1 cellular context compared by ENCODE assay signal in the genomic region with DNA sequence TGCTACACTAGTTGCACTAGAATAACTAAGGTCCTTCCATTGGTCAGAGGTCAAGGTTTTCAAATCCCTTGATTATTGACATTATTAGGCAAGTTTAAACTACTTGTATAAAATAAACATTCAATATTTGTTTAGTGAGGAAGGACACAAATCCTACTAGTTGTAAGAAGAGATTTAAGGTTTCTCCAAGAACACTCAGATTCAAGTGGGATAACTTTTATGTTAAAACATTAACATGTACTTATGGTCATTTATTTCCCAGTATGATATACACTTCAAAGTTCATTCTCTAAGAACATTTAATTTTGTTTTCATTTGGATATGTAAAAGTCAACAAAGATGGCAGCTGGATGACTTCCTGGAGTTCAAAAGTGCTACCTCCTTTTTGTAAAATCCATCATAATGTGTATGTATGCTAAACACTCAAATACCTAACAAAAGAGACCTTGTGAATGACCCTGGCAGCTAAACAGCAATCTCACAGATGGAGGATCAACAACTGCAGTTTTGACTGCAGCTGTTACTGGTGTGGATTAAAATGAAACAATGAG.
TF ChIP-seq lines count a peak whose summit lies in the region.

No MANE protein-coding gene starts in this region.

TF ChIP-seq in WTC11, 78 proteins besides CTCF, POLR2A, EP300 and RAD21 (continued from another document):
- TF ChIP-seq, protein P1, sequence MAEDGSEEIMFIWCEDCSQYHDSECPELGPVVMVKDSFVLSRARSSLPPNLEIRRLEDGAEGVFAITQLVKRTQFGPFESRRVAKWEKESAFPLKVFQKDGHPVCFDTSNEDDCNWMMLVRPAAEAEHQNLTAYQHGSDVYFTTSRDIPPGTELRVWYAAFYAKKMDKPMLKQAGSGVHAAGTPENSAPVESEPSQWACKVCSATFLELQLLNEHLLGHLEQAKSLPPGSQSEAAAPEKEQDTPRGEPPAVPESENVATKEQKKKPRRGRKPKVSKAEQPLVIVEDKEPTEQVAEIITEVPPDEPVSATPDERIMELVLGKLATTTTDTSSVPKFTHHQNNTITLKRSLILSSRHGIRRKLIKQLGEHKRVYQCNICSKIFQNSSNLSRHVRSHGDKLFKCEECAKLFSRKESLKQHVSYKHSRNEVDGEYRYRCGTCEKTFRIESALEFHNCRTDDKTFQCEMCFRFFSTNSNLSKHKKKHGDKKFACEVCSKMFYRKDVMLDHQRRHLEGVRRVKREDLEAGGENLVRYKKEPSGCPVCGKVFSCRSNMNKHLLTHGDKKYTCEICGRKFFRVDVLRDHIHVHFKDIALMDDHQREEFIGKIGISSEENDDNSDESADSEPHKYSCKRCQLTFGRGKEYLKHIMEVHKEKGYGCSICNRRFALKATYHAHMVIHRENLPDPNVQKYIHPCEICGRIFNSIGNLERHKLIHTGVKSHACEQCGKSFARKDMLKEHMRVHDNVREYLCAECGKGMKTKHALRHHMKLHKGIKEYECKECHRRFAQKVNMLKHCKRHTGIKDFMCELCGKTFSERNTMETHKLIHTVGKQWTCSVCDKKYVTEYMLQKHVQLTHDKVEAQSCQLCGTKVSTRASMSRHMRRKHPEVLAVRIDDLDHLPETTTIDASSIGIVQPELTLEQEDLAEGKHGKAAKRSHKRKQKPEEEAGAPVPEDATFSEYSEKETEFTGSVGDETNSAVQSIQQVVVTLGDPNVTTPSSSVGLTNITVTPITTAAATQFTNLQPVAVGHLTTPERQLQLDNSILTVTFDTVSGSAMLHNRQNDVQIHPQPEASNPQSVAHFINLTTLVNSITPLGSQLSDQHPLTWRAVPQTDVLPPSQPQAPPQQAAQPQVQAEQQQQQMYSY (CRISPR knock-in tag; IDR thresholded peaks at IDR 0.05) = no peak
- TF ChIP-seq MYBL2 (CRISPR knock-in tag; IDR thresholded peaks at IDR 0.05) (no peak), HMGA2 (CRISPR knock-in tag; IDR thresholded peaks at IDR 0.05) (no peak), GABPB1 (CRISPR knock-in tag; IDR thresholded peaks at IDR 0.05) (no peak), NR3C1 (CRISPR knock-in tag; conservative IDR thresholded peaks at IDR 0.05; ENCODE audit: low read depth) (no peak), IRF2 (CRISPR knock-in tag; IDR thresholded peaks at IDR 0.05; ENCODE audit: borderline replicate concordance, low read depth) (no peak), ZNF121 (CRISPR knock-in tag; IDR thresholded peaks at IDR 0.05) (no peak), TCF7 (CRISPR knock-in tag; IDR thresholded peaks at IDR 0.05; ENCODE audit: low read depth) (no peak)
- TF ChIP-seq, protein P2, sequence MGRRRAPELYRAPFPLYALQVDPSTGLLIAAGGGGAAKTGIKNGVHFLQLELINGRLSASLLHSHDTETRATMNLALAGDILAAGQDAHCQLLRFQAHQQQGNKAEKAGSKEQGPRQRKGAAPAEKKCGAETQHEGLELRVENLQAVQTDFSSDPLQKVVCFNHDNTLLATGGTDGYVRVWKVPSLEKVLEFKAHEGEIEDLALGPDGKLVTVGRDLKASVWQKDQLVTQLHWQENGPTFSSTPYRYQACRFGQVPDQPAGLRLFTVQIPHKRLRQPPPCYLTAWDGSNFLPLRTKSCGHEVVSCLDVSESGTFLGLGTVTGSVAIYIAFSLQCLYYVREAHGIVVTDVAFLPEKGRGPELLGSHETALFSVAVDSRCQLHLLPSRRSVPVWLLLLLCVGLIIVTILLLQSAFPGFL (CRISPR knock-in tag; IDR thresholded peaks at IDR 0.05; ENCODE audit: borderline replicate concordance) = no peak
- TF ChIP-seq, protein P3, sequence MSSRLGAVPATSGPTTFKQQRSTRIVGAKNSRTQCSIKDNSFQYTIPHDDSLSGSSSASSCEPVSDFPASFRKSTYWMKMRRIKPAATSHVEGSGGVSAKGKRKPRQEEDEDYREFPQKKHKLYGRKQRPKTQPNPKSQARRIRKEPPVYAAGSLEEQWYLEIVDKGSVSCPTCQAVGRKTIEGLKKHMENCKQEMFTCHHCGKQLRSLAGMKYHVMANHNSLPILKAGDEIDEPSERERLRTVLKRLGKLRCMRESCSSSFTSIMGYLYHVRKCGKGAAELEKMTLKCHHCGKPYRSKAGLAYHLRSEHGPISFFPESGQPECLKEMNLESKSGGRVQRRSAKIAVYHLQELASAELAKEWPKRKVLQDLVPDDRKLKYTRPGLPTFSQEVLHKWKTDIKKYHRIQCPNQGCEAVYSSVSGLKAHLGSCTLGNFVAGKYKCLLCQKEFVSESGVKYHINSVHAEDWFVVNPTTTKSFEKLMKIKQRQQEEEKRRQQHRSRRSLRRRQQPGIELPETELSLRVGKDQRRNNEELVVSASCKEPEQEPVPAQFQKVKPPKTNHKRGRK (CRISPR knock-in tag; IDR thresholded peaks at IDR 0.05; ENCODE audit: borderline replicate concordance) = no peak
- TF ChIP-seq, protein P4, sequence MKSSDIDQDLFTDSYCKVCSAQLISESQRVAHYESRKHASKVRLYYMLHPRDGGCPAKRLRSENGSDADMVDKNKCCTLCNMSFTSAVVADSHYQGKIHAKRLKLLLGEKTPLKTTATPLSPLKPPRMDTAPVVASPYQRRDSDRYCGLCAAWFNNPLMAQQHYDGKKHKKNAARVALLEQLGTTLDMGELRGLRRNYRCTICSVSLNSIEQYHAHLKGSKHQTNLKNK (CRISPR knock-in tag; IDR thresholded peaks at IDR 0.05) = no peak
TF ChIP-seq in WTC11: peak in this region for 0.
